Comparison of ENCODE assay signal across 21 cellular contexts in the genomic region with DNA sequence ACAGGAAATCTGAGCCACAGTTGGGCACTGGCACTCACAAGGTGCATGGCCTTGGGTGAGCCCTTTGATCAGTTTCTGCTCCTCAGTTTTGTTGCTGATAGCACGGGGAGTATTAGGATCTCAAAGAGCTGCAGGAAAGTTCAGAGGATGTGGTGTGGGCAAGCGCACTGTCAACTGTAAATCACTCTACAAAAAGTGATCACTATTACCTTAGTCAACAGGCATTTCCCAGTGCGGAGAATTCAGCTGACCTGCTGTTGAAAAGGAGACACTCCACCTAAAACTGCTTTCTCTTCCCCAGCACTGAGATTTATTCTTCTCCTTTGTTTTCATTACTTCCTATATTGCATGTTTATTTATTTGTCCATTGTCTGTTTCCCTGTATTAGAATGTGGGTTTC.
"Had no signal": no experiment of that assay in that cellular context is flagged by ENCODE, and none has a peak within 500 bp of the region (broad histone marks: within the 10 kb centered on the region; RNA-seq: fewer than 3 reads in every experiment).

No MANE protein-coding gene starts in this region.

- H3K9me3 ChIP-seq: breast epithelium, heart left ventricle, left lung had no signal

- H3K4me1 Mint-ChIP-seq: activated naive CD8-positive, alpha-beta T cell treated with anti-CD3 and anti-CD28 coated beads for 36 hours; central memory CD8-positive, alpha-beta T cell; mesothelial cell of epicardium; naive thymus-derived CD8-positive, alpha-beta T cell had no signal

- H3K4me3 Mint-ChIP-seq: activated naive CD8-positive, alpha-beta T cell treated with anti-CD3 and anti-CD28 coated beads for 36 hours; activated T-cell treated with anti-CD3 and anti-CD28 coated beads, Interleukin-2, amount 50 U/mL, for 4 hours; central memory CD8-positive, alpha-beta T cell; effector memory CD8-positive, alpha-beta T cell; mesothelial cell of epicardium; naive thymus-derived CD8-positive, alpha-beta T cell had no signal

- H3K36me3 ChIP-seq: breast epithelium, heart left ventricle, left lung had no signal

- H3K4me1 ChIP-seq: breast epithelium, heart left ventricle, left lung, parathyroid adenoma had no signal

- H3K27me3 ChIP-seq: breast epithelium, dorsolateral prefrontal cortex, heart left ventricle, left lung had no signal

- H3K9ac ChIP-seq: parathyroid adenoma had no signal

- H3K36me3 Mint-ChIP-seq: activated naive CD8-positive, alpha-beta T cell treated with anti-CD3 and anti-CD28 coated beads for 36 hours; mesothelial cell of epicardium; naive thymus-derived CD8-positive, alpha-beta T cell had no signal

- H3K4me3 ChIP-seq: breast epithelium, dorsolateral prefrontal cortex, heart left ventricle, left lung, lung had no signal

- H3K9me3 Mint-ChIP-seq: activated naive CD8-positive, alpha-beta T cell treated with anti-CD3 and anti-CD28 coated beads for 36 hours; activated T-cell treated with anti-CD3 and anti-CD28 coated beads, Interleukin-2, amount 50 U/mL, for 4 hours; central memory CD8-positive, alpha-beta T cell; effector memory CD8-positive, alpha-beta T cell; mesothelial cell of epicardium; naive thymus-derived CD8-positive, alpha-beta T cell had no signal

- H2AFZ ChIP-seq: parathyroid adenoma had no signal

- DNase-seq: activated CD4-positive, alpha-beta T cell treated with anti-CD3 and anti-CD28 coated beads for 1 hour; activated CD8-positive, alpha-beta memory T cell treated with anti-CD3 and anti-CD28 coated beads, Interleukin-2, amount 50 U/mL, for 4 hours; activated naive CD4-positive, alpha-beta T cell treated with Interleukin-2 at 50 U/mL for 16 hours; activated naive CD8-positive, alpha-beta T cell treated with anti-CD3 and anti-CD28 coated beads for 36 hours; activated T-cell treated with anti-CD3 and anti-CD28 coated beads, Interleukin-2, amount 50 U/mL, for 4 hours; dorsolateral prefrontal cortex; effector memory CD8-positive, alpha-beta T cell; heart left ventricle; kidney; left lung; naive thymus-derived CD8-positive, alpha-beta T cell; right cardiac atrium; stimulated activated CD4-positive, alpha-beta T cell treated with anti-CD3 and anti-CD28 coated beads, Interleukin-12 subunit alpha, Interleukin-12 subunit beta, amount 100 ng/mL, for 4 hours; stimulated activated CD4-positive, alpha-beta T cell treated with anti-CD3 and anti-CD28 coated beads, Interleukin-4, amount 100 ng/mL, for 4 hours; stimulated activated naive CD8-positive, alpha-beta T cell treated with anti-CD3 and anti-CD28 coated beads, Interleukin-15, Interleukin-2, amounts not matched to agents 100 U/mL and 50 U/mL, for 24 hours; T-helper 1 cell had no signal

- H3K27me3 Mint-ChIP-seq: activated naive CD8-positive, alpha-beta T cell treated with anti-CD3 and anti-CD28 coated beads for 36 hours; central memory CD8-positive, alpha-beta T cell; effector memory CD8-positive, alpha-beta T cell; naive thymus-derived CD8-positive, alpha-beta T cell had no signal

- H3K27ac ChIP-seq: breast epithelium, heart left ventricle, left lung, parathyroid adenoma had no signal

- H3K27ac Mint-ChIP-seq: activated naive CD8-positive, alpha-beta T cell treated with anti-CD3 and anti-CD28 coated beads for 36 hours; effector memory CD8-positive, alpha-beta T cell; mesothelial cell of epicardium; naive thymus-derived CD8-positive, alpha-beta T cell had no signal
